ENCODE assay signal across 10 cellular contexts in the genomic region with DNA sequence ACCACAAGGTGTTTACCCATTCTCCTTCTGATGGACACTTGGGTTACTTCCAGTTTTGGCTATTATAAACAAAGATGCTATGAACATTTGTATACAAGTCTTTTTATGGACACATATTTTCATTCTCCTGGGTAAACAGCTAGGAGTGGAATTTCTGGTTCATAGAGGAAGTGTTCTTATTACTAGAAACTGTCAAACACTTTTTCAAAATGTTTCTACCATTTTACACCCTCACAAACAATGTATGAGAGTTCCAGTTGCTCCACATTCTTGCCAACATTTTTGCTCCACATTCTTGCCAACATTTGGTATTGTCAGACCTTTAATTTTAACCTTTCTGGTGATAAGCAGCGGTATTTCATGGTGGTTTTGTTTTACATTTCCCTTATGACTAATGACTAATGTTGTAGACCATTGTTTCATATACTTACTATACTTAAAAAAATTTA. TPM values are rescaled to one million over a fixed set of nuclear protein-coding genes. Genes with fewer than 3 reads are reported as not detected.
DNase-seq lines count a peak whose midpoint lies in the region; ATAC-seq and TF ChIP-seq lines count a peak whose summit lies in the region.
"Had no signal": no experiment of that assay in that cellular context is flagged by ENCODE, and none has a peak within 500 bp of the region (broad histone marks: within the 10 kb centered on the region; RNA-seq: fewer than 3 reads in every experiment).

No MANE protein-coding gene starts in this region.

- no peaks in the 10 kb centered on the region; the same call in 1 of the 2 replicates for H3K9me3 ChIP-seq in SJSA1 (replicated peaks)
- no peaks in the 10 kb centered on the region for H3K9me3 ChIP-seq in esophagus muscularis mucosa

- peak overlapping the region; percentile 51 for H3K27ac ChIP-seq in SJSA1
- peak overlapping the region; percentile 59 to 74 (median 66) for H3K27ac ChIP-seq in esophagus muscularis mucosa (replicated peaks in 1 of 4)

- TF ChIP-seq POLR2A in esophagus muscularis mucosa (IDR thresholded peaks at IDR 0.05; ENCODE audit: low read depth), result no peak

- TF ChIP-seq CTCF in esophagus muscularis mucosa (IDR thresholded peaks at IDR 0.05), result no peak

- intact Hi-C loops in esophagus muscularis mucosa (cut with DNase I), result no loop called here

- WGBS in esophagus muscularis mucosa, result 61% methylated on average over 1 of the region's 1 CpG

- TF ChIP-seq EP300 in esophagus muscularis mucosa (IDR thresholded peaks at IDR 0.05), result no peak

- H3K36me3 ChIP-seq in SJSA1 (no peaks in the 10 kb centered on the region), esophagus muscularis mucosa (no peaks in the 10 kb centered on the region)

- H3K4me3 ChIP-seq in SJSA1 (no peak overlapping the region), esophagus muscularis mucosa (no peak overlapping the region)

- no peaks in the 10 kb centered on the region for H3K27me3 ChIP-seq in SJSA1 (replicated peaks)
- H3K27me3 ChIP-seq in esophagus muscularis mucosa, result no peaks in the 10 kb centered on the region

- peaks cover 44% of the 10 kb centered on the region for H3K4me1 ChIP-seq in SJSA1 (replicated peaks)
- H3K4me1 ChIP-seq in esophagus muscularis mucosa, result peaks cover 16 to 58% (median 43%) of the 10 kb centered on the region in 4 donors

- no peak for ATAC-seq in GM18868 (IDR thresholded peaks at IDR 0.05; ENCODE audit: unreplicated experiment)
- ATAC-seq in GM21360 (IDR thresholded peaks at IDR 0.05; ENCODE audit: unreplicated experiment), result no peak
- ATAC-seq in HG03108 (IDR thresholded peaks at IDR 0.05; ENCODE audit: unreplicated experiment), result no peak
- no peak for ATAC-seq in GM18870 (IDR thresholded peaks at IDR 0.05; ENCODE audit: unreplicated experiment)

- DNase-seq in H4 (ENCODE audit: low spot score), result peak; percentile 49
- peak in 1 of 2 experiments; percentile 72 for DNase-seq in SJSA1 (ENCODE audit: low read depth in 1 of 2, low spot score in 2 of 2)
- DNase-seq in esophagus muscularis mucosa (ENCODE audit: extremely low spot score), result no peak
- DNase-seq in renal cortical epithelial cell (ENCODE audit: low read depth), result peak; percentile 61
- DNase-seq: effector CD8-positive, alpha-beta T cell; naive B cell had no signal

RNA-seq across cellular contexts. Expression of a gene that starts 28.4 kb away (rescaled TPM):
- total RNA-seq in H4 (2014; rRNA removed; shearing (Covaris generic)), result 7.2 and 18.8 TPM in 2 replicates
- total RNA-seq in SJSA1 (2014; rRNA removed; shearing (Covaris generic)), result 18.4 and 72.6 TPM in 2 replicates
- total RNA-seq in esophagus muscularis mucosa (10 to 100 TPM; 17.2 to 34.0 (median 19.8) TPM), renal cortical epithelial cell (10.8 and 37.5 TPM in 2 replicates)
